15 cellular contexts compared by ENCODE assay signal in the genomic region with DNA sequence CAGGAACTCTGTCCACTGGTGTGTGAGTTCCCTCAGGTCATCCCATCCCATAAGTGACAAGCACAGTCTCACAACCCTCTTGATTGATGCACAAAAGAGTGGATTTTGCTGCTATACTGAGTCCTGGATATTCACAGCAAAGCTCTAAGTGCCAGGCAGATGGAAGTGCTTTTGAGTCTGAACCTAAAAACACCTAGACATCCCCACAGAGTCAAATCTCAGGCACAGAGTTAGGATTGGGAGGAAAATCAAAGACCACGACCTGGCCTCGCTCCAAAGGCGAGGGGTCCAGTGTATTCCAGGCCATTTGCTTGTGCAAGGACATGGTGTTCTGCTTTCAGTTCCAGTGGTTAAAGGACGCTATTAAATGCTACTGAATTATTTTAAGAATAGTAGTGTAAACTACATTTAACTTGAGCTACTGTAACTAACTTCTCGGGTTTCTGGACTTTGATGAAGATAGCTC. TPM values are rescaled to one million over a fixed set of nuclear protein-coding genes. Genes with fewer than 3 reads are reported as not detected.
DNase-seq lines count a peak whose midpoint lies in the region; ATAC-seq and TF ChIP-seq lines count a peak whose summit lies in the region.
"Had no signal": no experiment of that assay in that cellular context is flagged by ENCODE, and none has a peak within 500 bp of the region (broad histone marks: within the 10 kb centered on the region; RNA-seq: fewer than 3 reads in every experiment).

No MANE protein-coding gene starts in this region.

- ATAC-seq in right cardiac atrium = no peak
- no peak for ATAC-seq in psoas muscle
- no peak for ATAC-seq in GM18868 (IDR thresholded peaks at IDR 0.05; ENCODE audit: unreplicated experiment)
- ATAC-seq: T-cell had no signal

- peaks cover 72% of the 10 kb centered on the region for H3K4me1 ChIP-seq in A673 (ENCODE audit: insufficient read depth, low read length, poor library complexity, severe bottlenecking)
- peaks cover 31% of the 10 kb centered on the region for H3K4me1 ChIP-seq in right cardiac atrium (ENCODE audit: control insufficient read depth, insufficient read depth, low read length)
- peaks cover 80% of the 10 kb centered on the region for H3K4me1 ChIP-seq in psoas muscle
- H3K4me1 ChIP-seq in suprapubic skin = peaks cover 68% of the 10 kb centered on the region

- H3K4me3 ChIP-seq in A673 (ENCODE audit: low read depth, low read length, poor library complexity, severe bottlenecking) = no peak overlapping the region
- H3K4me3 ChIP-seq in right cardiac atrium (ENCODE audit: low read length) = no peak overlapping the region
- no peak overlapping the region for H3K4me3 ChIP-seq in psoas muscle
- H3K4me3 ChIP-seq in suprapubic skin = no peak overlapping the region

- TF ChIP-seq POLR2A in suprapubic skin (IDR thresholded peaks at IDR 0.05) = no peak

- CTCF ChIA-PET in A673 (lab: Charles Lee) = no interaction called here

- H3K27me3 Mint-ChIP-seq in HFFc6 (ENCODE audit: insufficient read depth) (no peaks in the 10 kb centered on the region; the same call in 1 of the 2 replicates), glutamatergic neuron (ENCODE audit: unreplicated experiment) (peaks cover 2% of the 10 kb centered on the region)
- H3K27me3 Mint-ChIP-seq: T-cell had no signal

- H3K36me3 Mint-ChIP-seq in HFFc6 (ENCODE audit: low read depth) (peaks cover 13% of the 10 kb centered on the region; the same call in 1 of the 2 replicates), glutamatergic neuron (ENCODE audit: unreplicated experiment) (no peaks in the 10 kb centered on the region)

- H3K27ac ChIP-seq in A673 (ENCODE audit: low read depth, low read length, poor library complexity, severe bottlenecking) = peak overlapping the region; percentile 70
- H3K27ac ChIP-seq in right cardiac atrium (ENCODE audit: low read length) = peak overlapping the region; percentile 9
- peak overlapping the region; percentile 81 for H3K27ac ChIP-seq in psoas muscle
- no peak overlapping the region for H3K27ac ChIP-seq in suprapubic skin

- H3K9me3 Mint-ChIP-seq in HFFc6 = no peaks in the 10 kb centered on the region
- H3K9me3 Mint-ChIP-seq in glutamatergic neuron (ENCODE audit: unreplicated experiment) = peaks cover 5% of the 10 kb centered on the region
- H3K9me3 Mint-ChIP-seq: T-cell had no signal

- 63% methylated on average over 5 of the region's 5 CpGs for WGBS in right cardiac atrium
- 42 to 54% (median 47%) methylated on average over 5 of the region's 5 CpGs for WGBS in psoas muscle, 3 donors
- WGBS in suprapubic skin = 77% methylated on average over 5 of the region's 5 CpGs

- H3K4me3 Mint-ChIP-seq in HFFc6 = no peak overlapping the region
- no peak overlapping the region for H3K4me3 Mint-ChIP-seq in glutamatergic neuron (ENCODE audit: unreplicated experiment)
- H3K4me3 Mint-ChIP-seq: T-cell had no signal

- H3K27ac Mint-ChIP-seq in HFFc6 (0 out of 2 replicates have a peak overlapping the region, but pooled peaks have one; percentile 11), glutamatergic neuron (ENCODE audit: unreplicated experiment) (no peak overlapping the region)

- TF ChIP-seq CTCF in A673 (conservative IDR thresholded peaks at IDR 0.05; ENCODE audit: low read depth, low read length) (no peak), HFFc6 (IDR thresholded peaks at IDR 0.05) (no peak), psoas muscle (IDR thresholded peaks at IDR 0.05) (no peak), suprapubic skin (IDR thresholded peaks at IDR 0.05) (no peak), glutamatergic neuron (IDR thresholded peaks at IDR 0.05; ENCODE audit: partially characterized antibody, unreplicated experiment) (no peak)

- no peaks in the 10 kb centered on the region for H3K9me3 ChIP-seq in A673 (ENCODE audit: low read depth, low read length, poor library complexity, severe bottlenecking)
- H3K9me3 ChIP-seq in right cardiac atrium (ENCODE audit: control insufficient read depth, low read length) = no peaks in the 10 kb centered on the region
- H3K9me3 ChIP-seq in psoas muscle = no peaks in the 10 kb centered on the region
- no peaks in the 10 kb centered on the region for H3K9me3 ChIP-seq in suprapubic skin

- H3K36me3 ChIP-seq in A673 (ENCODE audit: insufficient read depth, low read length, poor library complexity, severe bottlenecking) (no peaks in the 10 kb centered on the region), psoas muscle (ENCODE audit: insufficient read depth in 1 of 2, low read depth in 1 of 2) (no peaks in the 10 kb centered on the region), suprapubic skin (no peaks in the 10 kb centered on the region)

- intact Hi-C loops in A673 (cut with micrococcal nuclease; ENCODE audit: unreplicated experiment) (no loop called here), right cardiac atrium (cut with DNase I) (no loop called here), psoas muscle (cut with DNase I) (no loop called here)

- no TSS peak for BruUV-seq in A673 (replicated peaks; lab: Mats Ljungman, UMichigan)

- H3K27me3 ChIP-seq in A673 (replicated peaks; ENCODE audit: insufficient read depth, low read depth, low read length, poor library complexity) = no peaks in the 10 kb centered on the region
- no peaks in the 10 kb centered on the region for H3K27me3 ChIP-seq in right cardiac atrium (ENCODE audit: control insufficient read depth, insufficient read depth)
- no peaks in the 10 kb centered on the region for H3K27me3 ChIP-seq in psoas muscle (ENCODE audit: insufficient read depth in 3 of 3, low read length in 2 of 3)
- no peaks in the 10 kb centered on the region for H3K27me3 ChIP-seq in suprapubic skin

- DNase-seq in A673 (ENCODE audit: low spot score) (no peak), HFFc6 (no peak), right cardiac atrium (no peak), psoas muscle (no peak), suprapubic skin (ENCODE audit: low spot score in 2 of 2) (no peak), glutamatergic neuron (no peak), HT-29 (ENCODE audit: low spot score) (no peak)
- DNase-seq: activated CD4-positive, CD25-positive, alpha-beta regulatory T cell; activated gamma-delta T cell treated with Interleukin-2 at 50 U/mL for 16 hours; MV-4-11; NCI-H748 treated with DMSO at 0.1 percent for 48 hours; retina; stimulated activated CD4-positive, alpha-beta T cell treated with anti-CD3 and anti-CD28 coated beads, Interleukin-4, amount 100 ng/mL, for 24 hours; T-cell had no signal

- peaks cover 78% of the 10 kb centered on the region for H3K4me1 Mint-ChIP-seq in HFFc6 (ENCODE audit: low read depth)
- H3K4me1 Mint-ChIP-seq in glutamatergic neuron (ENCODE audit: low read depth, unreplicated experiment) = peaks cover 24% of the 10 kb centered on the region

- POLR2A ChIA-PET in A673 (lab: Charles Lee; ENCODE audit: low non-redundant PET) = no interaction called here

- TF ChIP-seq EP300 in suprapubic skin (IDR thresholded peaks at IDR 0.05) = no peak

RNA-seq across cellular contexts. Expression of a gene that starts 56.8 kb away (rescaled TPM):
- total RNA-seq in A673 (2021) = 55.5 and 61.6 TPM in 2 replicates
- 10 to 100 TPM; 17.5 to 23.5 (median 20.1) TPM for total RNA-seq in HFFc6 (2021; fragmentation: NEBNext Ultra II Directional; extraction: Animal tissue kit (Norgen Biotek cat#: 25700))
- 10 to 100 TPM; 35.3 to 40.4 (median 38.0) TPM for total RNA-seq in right cardiac atrium
- polyA plus RNA-seq in right cardiac atrium = 7.8 TPM
- 10 to 100 TPM; 32.7 to 49.4 (median 39.6) TPM for total RNA-seq in psoas muscle
- polyA plus RNA-seq in psoas muscle = 10 to 100 TPM in 1 of 3 donors, 1 to 10 TPM in 2; 4.6 to 15.1 (median 8.9) TPM
- 100 to 1,000 TPM in 1 of 4 donors, 10 to 100 TPM in 3; 56.2 to 102 (median 62.6) TPM for total RNA-seq in suprapubic skin
- total RNA-seq in glutamatergic neuron (ENCODE audit: unreplicated experiment) = 3.4 TPM
- total RNA-seq in HT-29 (2014; rRNA removed; shearing (Covaris generic)) = 21.6 and 23.9 TPM in 2 replicates
